8 cellular contexts compared by ENCODE assay signal in the genomic region with DNA sequence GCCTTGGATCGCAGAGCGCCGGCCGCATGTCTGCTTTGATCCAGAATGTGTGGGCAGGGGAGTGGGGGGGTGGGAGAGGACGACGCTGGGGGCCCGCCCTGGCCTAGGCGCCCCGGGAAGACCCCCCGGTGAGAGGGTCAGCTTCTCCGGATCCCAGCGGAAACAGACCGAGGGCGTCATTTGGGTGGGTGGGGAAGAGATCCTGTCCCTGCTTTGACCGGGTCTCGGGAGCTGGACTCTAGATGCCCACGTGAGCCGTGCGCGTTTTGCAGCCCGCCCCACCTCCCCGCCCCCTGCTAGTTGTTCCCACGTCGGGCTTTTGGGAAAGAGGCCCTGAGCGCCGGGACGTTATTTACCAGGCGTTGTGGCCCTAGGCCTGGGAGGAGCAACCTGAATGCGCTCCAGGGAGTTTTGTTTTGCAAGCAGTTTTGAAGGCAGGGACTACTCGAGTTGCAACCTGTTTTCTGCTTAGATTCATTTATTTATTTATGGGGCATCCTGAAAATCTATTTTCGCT. TPM values are rescaled to one million over a fixed set of nuclear protein-coding genes. Genes with fewer than 3 reads are reported as not detected.
DNase-seq lines count a peak whose midpoint lies in the region; ATAC-seq and TF ChIP-seq lines count a peak whose summit lies in the region.

No MANE protein-coding gene starts in this region.

- ATAC-seq in PC-3 (peak; percentile 45), GM19023 (IDR thresholded peaks at IDR 0.05; ENCODE audit: unreplicated experiment) (no peak)

- peaks cover 63% of the 10 kb centered on the region for H3K79me2 ChIP-seq in PC-3 (ENCODE audit: low read length)

- no TSS peak for BruUV-seq in PC-3 (replicated peaks; lab: Mats Ljungman, UMichigan)

- H3K4me1 Mint-ChIP-seq in nephron progenitor cell, result peaks cover 69% of the 10 kb centered on the region

- intact Hi-C loops in PC-3 (cut with micrococcal nuclease), result loop anchor here (5.0 kb wide), 2 partner anchors 36 to 49 kb away; a partner anchor contains a TSS

- no peaks in the 10 kb centered on the region for H3K9me2 ChIP-seq in PC-3 (replicated peaks; ENCODE audit: low read length)

- H3K36me3 Mint-ChIP-seq in nephron progenitor cell (ENCODE audit: low read depth), result peaks cover 27% of the 10 kb centered on the region

- H3K27ac ChIP-seq in PC-3 (ENCODE audit: low read length) (peak overlapping the region; percentile 74), substantia nigra (ENCODE audit: low read depth, low read length, poor library complexity, severe bottlenecking) (no peak overlapping the region)

- H3K4me2 ChIP-seq in PC-3 (ENCODE audit: low read length), result peak overlapping the region; percentile 91

- CTCF ChIA-PET in PC-3 (lab: Charles Lee), result interaction anchor here (0.7 kb wide), 1 partner anchor 153 kb away, joined by 3 read pairs; a partner anchor contains a TSS

- H3K27ac Mint-ChIP-seq in nephron progenitor cell, result peak overlapping the region; percentile 96

- peak overlapping the region; percentile 98 for H3K4me3 Mint-ChIP-seq in nephron progenitor cell

- H3K27me3 ChIP-seq in PC-3 (ENCODE audit: low read length), result no peaks in the 10 kb centered on the region

- H4K20me1 ChIP-seq in PC-3 (ENCODE audit: low read length), result peaks cover 38% of the 10 kb centered on the region

- H2AFZ ChIP-seq in PC-3 (ENCODE audit: low read length), result peak overlapping the region; percentile 35

- H3K36me3 ChIP-seq in PC-3 (ENCODE audit: low read depth, low read length), result no peaks in the 10 kb centered on the region

- DNase-seq in NCI-H345 (lab: John Stamatoyannopoulos, UW), result peak; percentile 15
- DNase-seq in NCI-H345 treated with DMSO at 0.1 percent for 48 hours (lab: John Stamatoyannopoulos, UW; ENCODE audit: unreplicated experiment), result no peak
- peak; percentile 84 for DNase-seq in PC-3
- DNase-seq in fibroblast of mammary gland (ENCODE audit: low read depth), result peak; percentile 59
- DNase-seq in nephron progenitor cell, result peak; percentile 75
- no peak for DNase-seq in substantia nigra (lab: John Stamatoyannopoulos, UW)
- DNase-seq in NOMO-1 (lab: John Stamatoyannopoulos, UW; ENCODE audit: unreplicated experiment in 2 of 2), result no peak

- TF ChIP-seq CTCF in PC-3 (conservative IDR thresholded peaks at IDR 0.05; ENCODE audit: low read depth, low read length) (no peak), fibroblast of mammary gland (conservative IDR thresholded peaks at IDR 0.05; ENCODE audit: control insufficient read depth, insufficient read depth, low read depth, low read length) (no peak), nephron progenitor cell (IDR thresholded peaks at IDR 0.05) (no peak)

- peak overlapping the region; percentile 95 for H3K4me3 ChIP-seq in PC-3 (ENCODE audit: low read length)
- H3K4me3 ChIP-seq in fibroblast of mammary gland (ENCODE audit: control insufficient read depth, low read depth, low read length), result peak overlapping the region; percentile 56

- peak overlapping the region; percentile 95 for H3K9ac ChIP-seq in PC-3 (ENCODE audit: low read length)

- POLR2A ChIA-PET in PC-3 (lab: Charles Lee; ENCODE audit: unreplicated experiment), result interaction anchor here (0.7 kb wide), 1 partner anchor 57 kb away, joined by 4 read pairs; no protein-coding TSS in a partner anchor

- H3F3A ChIP-seq in PC-3 (ENCODE audit: low read length, unreplicated experiment), result no peaks in the 10 kb centered on the region

- H3K4me1 ChIP-seq in PC-3 (ENCODE audit: insufficient read depth, low read length), result peaks cover 37% of the 10 kb centered on the region

- H3K27me3 Mint-ChIP-seq in nephron progenitor cell (ENCODE audit: low read depth, poor library complexity), result no peaks in the 10 kb centered on the region

- H3K9me3 Mint-ChIP-seq in nephron progenitor cell, result peaks cover 3% of the 10 kb centered on the region

- no peaks in the 10 kb centered on the region for H3K9me3 ChIP-seq in PC-3 (ENCODE audit: low read length)

RNA-seq across cellular contexts. Expression of a gene that starts 1.5 kb away (rescaled TPM):
- total RNA-seq in PC-3 (2014; rRNA removed), result 54.7 and 71.6 TPM in 2 replicates

RNA-seq across cellular contexts. Expression of a gene that starts 47.1 kb away (rescaled TPM):
- total RNA-seq in PC-3 (2014; rRNA removed), result 7.0 and 7.7 TPM in 2 replicates

Comparison
In these comparisons a context has a peak if more than half of its experiments do, and no peak if none do; other contexts are left out.
1. DNase-seq: peak in NCI-H345 (single experiment), PC-3 (single experiment), fibroblast of mammary gland (single experiment) and nephron progenitor cell (single experiment); none in NCI-H345 treated with DMSO at 0.1 percent for 48 hours (single experiment), substantia nigra (0 of 49) and NOMO-1 (0 of 2).